ENCODE assay signal across 18 cellular contexts in genomic region chr15:58716027-58716426, GRCh38. TPM values are rescaled to one million over a fixed set of nuclear protein-coding genes. Genes with fewer than 3 reads are reported as not detected.
DNase-seq lines count a peak whose midpoint lies in the region; ATAC-seq, FAIRE-seq and TF ChIP-seq lines count a peak whose summit lies in the region.
"Had no signal": no experiment of that assay in that cellular context is flagged by ENCODE, and none has a peak within 500 bp of the region (broad histone marks: within the 10 kb centered on the region; RNA-seq: fewer than 3 reads in every experiment).

No MANE protein-coding gene starts in this region.

- in situ Hi-C loops in transverse colon (cut with MboI; ENCODE audit: low pct_ligation_motif_present in 1 of 4, low pct_unique_long_range_greater_than_20kb in 1 of 4, low sequenced_read_pairs in 3 of 4) = no loop called here

- H3K27ac ChIP-seq in GM23338 (ENCODE audit: low read depth) = no peak overlapping the region
- H3K27ac ChIP-seq in transverse colon = no peak overlapping the region
- H3K27ac ChIP-seq: A549, C4-2B, HL-60 had no signal

- DNase-seq in T-helper 17 cell (no peak), nephron progenitor cell (no peak), GM23338 (ENCODE audit: low spot score) (no peak), transverse colon (no peak), GM12892 (ENCODE audit: insufficient read length) (no peak)
- DNase-seq: BE2C; CD4-positive, alpha-beta memory T cell; DMS153; DMS79 treated with DMSO at 0.1 percent for 48 hours; EL; GDM1; HCEC 1CT had no signal

- H3K9me2 ChIP-seq in GM23338 (ENCODE audit: insufficient read depth) = no peaks in the 10 kb centered on the region

- H3K4me3 Mint-ChIP-seq in T-helper 17 cell (no peak overlapping the region), nephron progenitor cell (no peak overlapping the region), GM23338 (no peak overlapping the region)
- H3K4me3 Mint-ChIP-seq: CD4-positive, alpha-beta memory T cell had no signal

- H3K4me2 ChIP-seq in GM23338 = no peak overlapping the region
- H3K4me2 ChIP-seq: A549 had no signal

- no peak for TF ChIP-seq EP300 in transverse colon (IDR thresholded peaks at IDR 0.05; ENCODE audit: low read depth)

- no peak overlapping the region for H2AFZ ChIP-seq in GM23338

- no peaks in the 10 kb centered on the region for H3K27me3 Mint-ChIP-seq in T-helper 17 cell
- H3K27me3 Mint-ChIP-seq in nephron progenitor cell (ENCODE audit: low read depth, poor library complexity) = no peaks in the 10 kb centered on the region
- H3K27me3 Mint-ChIP-seq in GM23338 (ENCODE audit: insufficient read depth, low read depth, poor library complexity) = no peaks in the 10 kb centered on the region
- H3K27me3 Mint-ChIP-seq: CD4-positive, alpha-beta memory T cell had no signal

- ATAC-seq in T-helper 17 cell (no peak), GM23338 (no peak)
- ATAC-seq: A549 had no signal

- peaks cover 14% of the 10 kb centered on the region for H3K4me1 Mint-ChIP-seq in T-helper 17 cell
- H3K4me1 Mint-ChIP-seq in nephron progenitor cell = no peaks in the 10 kb centered on the region
- peaks cover 9% of the 10 kb centered on the region; the same call in 2 of the 3 replicates for H3K4me1 Mint-ChIP-seq in GM23338

- FAIRE-seq in A204.1 (lab: Jason Lieb, UNC) (peak; percentile 66), G401.6 (lab: Jason Lieb, UNC) (peak; percentile 81), GM12892 (lab: Jason Lieb, UNC) (no peak)
- FAIRE-seq: D721Med had no signal

- no peaks in the 10 kb centered on the region for H3F3A ChIP-seq in GM23338 (replicated peaks; ENCODE audit: low read depth)

- TF ChIP-seq POLR2A in transverse colon (IDR thresholded peaks at IDR 0.05) = no peak
- TF ChIP-seq POLR2A in GM12892 (IDR thresholded peaks at IDR 0.05; ENCODE audit: low read depth, low read length) = no peak

- H3K9me3 Mint-ChIP-seq in nephron progenitor cell = peaks cover 13% of the 10 kb centered on the region
- H3K9me3 Mint-ChIP-seq in GM23338 = no peaks in the 10 kb centered on the region

- H3K4me1 ChIP-seq in GM23338 (ENCODE audit: insufficient read depth) (peaks cover 10% of the 10 kb centered on the region), transverse colon (peaks cover 0 to under 1% (median 0%) of the 10 kb centered on the region in 4 donors)
- H3K4me1 ChIP-seq: A549, BE2C had no signal

- H3K79me2 ChIP-seq in GM23338 (replicated peaks; ENCODE audit: insufficient read depth) = peaks cover 69% of the 10 kb centered on the region

- H3K36me3 Mint-ChIP-seq in T-helper 17 cell (ENCODE audit: low read depth) (peaks cover 4% of the 10 kb centered on the region), nephron progenitor cell (ENCODE audit: low read depth) (peaks cover 80% of the 10 kb centered on the region), GM23338 (ENCODE audit: low read depth) (peaks cover 12% of the 10 kb centered on the region; the same call in 2 of the 3 replicates)

- H3K27ac Mint-ChIP-seq in T-helper 17 cell (peak overlapping the region; percentile 78), nephron progenitor cell (peak overlapping the region; percentile 27), GM23338 (no peak overlapping the region)

- no peak for TF ChIP-seq CTCF in nephron progenitor cell (IDR thresholded peaks at IDR 0.05)
- no peak for TF ChIP-seq CTCF in GM23338 (conservative IDR thresholded peaks at IDR 0.05; ENCODE audit: low read depth in 2 of 2)
- TF ChIP-seq CTCF in transverse colon (IDR thresholded peaks at IDR 0.05) = no peak

- H4K20me1 ChIP-seq in GM23338 (replicated peaks; ENCODE audit: insufficient read depth) = peaks cover 13% of the 10 kb centered on the region

- no peaks in the 10 kb centered on the region for H3K27me3 ChIP-seq in GM23338 (ENCODE audit: insufficient read depth)
- no peaks in the 10 kb centered on the region for H3K27me3 ChIP-seq in transverse colon
- H3K27me3 ChIP-seq: BE2C had no signal

- peaks cover 8% of the 10 kb centered on the region; the same call in 1 of the 2 replicates for H3K36me3 ChIP-seq in GM23338 (ENCODE audit: insufficient read depth)
- peaks cover 0 to 11% (median 0%) of the 10 kb centered on the region in 4 donors for H3K36me3 ChIP-seq in transverse colon

- H3K9me3 ChIP-seq in T-helper 17 cell (ENCODE audit: control insufficient read depth, low read length, poor library complexity, severe bottlenecking) = no peaks in the 10 kb centered on the region
- H3K9me3 ChIP-seq in transverse colon = no peaks in the 10 kb centered on the region
- H3K9me3 ChIP-seq: A549, BE2C had no signal

- 80 to 93% methylated on average over 4 of the region's 4 CpGs for WGBS in transverse colon (ENCODE audit: low coverage in 1 of 2), 2 donors

- intact Hi-C loops in transverse colon (cut with DNase I; ENCODE audit: low total_unique reads) = no loop called here

- H3K4me3 ChIP-seq in GM23338 = no peak overlapping the region
- H3K4me3 ChIP-seq in transverse colon = no peak overlapping the region
- H3K4me3 ChIP-seq: A549 had no signal

TF ChIP-seq in GM23338, 12 proteins besides CTCF, POLR2A, EP300 and RAD21:
- TF ChIP-seq NANOG (IDR thresholded peaks at IDR 0.05; ENCODE audit: borderline replicate concordance) = no peak
- TF ChIP-seq ZNF462 (CRISPR knock-in tag; IDR thresholded peaks at IDR 0.05) = no peak
- TF ChIP-seq EZH2 (IDR thresholded peaks at IDR 0.05; ENCODE audit: low read depth, unreplicated experiment) = no peak
- TF ChIP-seq CREB1 (CRISPR knock-in tag; IDR thresholded peaks at IDR 0.05; ENCODE audit: low read depth) = no peak
- TF ChIP-seq ZNF331 (CRISPR knock-in tag; IDR thresholded peaks at IDR 0.05; ENCODE audit: low read depth) = no peak
TF ChIP-seq in GM23338: peak in this region for 0.

RNA-seq across cellular contexts. Expression of gene ADAM10, which starts 33.5 kb away (rescaled TPM):
- total RNA-seq in T-helper 17 cell = 100 to 1,000 TPM; 137 to 142 TPM
- total RNA-seq in GM23338 (2014; rRNA removed; shearing (Covaris generic)) = 114 and 135 TPM in 2 replicates
- 19.5 and 25.0 TPM in 2 replicates for polyA plus RNA-seq in GM23338 (2016; fragmentation: Nextera tagmentation; extraction: Ambion mirVana)
- total RNA-seq in transverse colon = 100 to 1,000 TPM in 1 of 4 donors, 10 to 100 TPM in 3; 45.3 to 941 (median 69.1) TPM
- polyA plus RNA-seq in GM12892 (2012; ENCODE audit: missing spikeins) = 55.8 TPM

RNA-seq across cellular contexts. Expression of gene MINDY2, which starts 55.1 kb away (rescaled TPM):
- total RNA-seq in T-helper 17 cell (10 to 100 TPM; 13.3 to 17.9 TPM), transverse colon (10 to 100 TPM in 3 of 4 donors, 1 to 10 TPM in 1; 7.4 to 13.9 (median 12.0) TPM)
- 36.3 and 40.3 TPM in 2 replicates for total RNA-seq in GM23338 (2014; rRNA removed; shearing (Covaris generic))
- 34.0 and 47.9 TPM in 2 replicates for polyA plus RNA-seq in GM23338 (2016; fragmentation: Nextera tagmentation; extraction: Ambion mirVana)
- 4.2 TPM for polyA plus RNA-seq in GM12892 (2012; ENCODE audit: missing spikeins)
